Comparison of ENCODE assay signal across 15 cellular contexts in genomic region chr3:66885326-66886000, GRCh38.
A peak's percentile ranks its signal among the peaks of the same experiment; 100 is the strongest.
DNase-seq lines count a peak whose midpoint lies in the region; ATAC-seq and TF ChIP-seq lines count a peak whose summit lies in the region.
"Had no signal": no experiment of that assay in that cellular context is flagged by ENCODE, and none has a peak within 500 bp of the region (broad histone marks: within the 10 kb centered on the region; RNA-seq: fewer than 3 reads in every experiment).

No MANE protein-coding gene starts in this region.

- ATAC-seq in HG02588 (IDR thresholded peaks at IDR 0.05; ENCODE audit: unreplicated experiment) = no peak
- no peak for ATAC-seq in GM19463 (IDR thresholded peaks at IDR 0.05; ENCODE audit: unreplicated experiment)
- no peak for ATAC-seq in HG02973 (IDR thresholded peaks at IDR 0.05; ENCODE audit: unreplicated experiment)
- ATAC-seq: lower lobe of right lung; stimulated activated memory B cell treated with anti-CD40 and anti-IgM and Interleukin-4, amounts not matched to agents 10 μg/mL and 1 μg/mL and 100 μg/mL, for 72 hours had no signal

- H3K4me1 ChIP-seq in HUES6 (ENCODE audit: control insufficient read depth, insufficient read depth, low read length) = peaks cover 16% of the 10 kb centered on the region
- no peaks in the 10 kb centered on the region for H3K4me1 ChIP-seq in testis
- H3K4me1 ChIP-seq: BLaER1, lower lobe of right lung had no signal

- in situ Hi-C loops in brain microvascular endothelial cell (cut with HindIII; ENCODE audit: low pct_ligation_motif_present, low sequenced_read_pairs) = no loop called here

- intact Hi-C loops in testis (cut with DNase I; ENCODE audit: low total_unique reads) = no loop called here

- no peaks in the 10 kb centered on the region for H3K9me3 ChIP-seq in HUES6 (ENCODE audit: control insufficient read depth, insufficient read depth, low read depth, low read length)
- H3K9me3 ChIP-seq in testis = no peaks in the 10 kb centered on the region
- H3K9me3 ChIP-seq: BLaER1, lower lobe of right lung, ovary had no signal

- no peak for TF ChIP-seq POLR2A in testis (IDR thresholded peaks at IDR 0.05)

- H3K36me3 ChIP-seq in HUES6 (ENCODE audit: control insufficient read depth, insufficient read depth, low read length) (no peaks in the 10 kb centered on the region), brain microvascular endothelial cell (replicated peaks) (no peaks in the 10 kb centered on the region), testis (ENCODE audit: low read depth, missing control alignments) (no peaks in the 10 kb centered on the region)
- H3K36me3 ChIP-seq: BLaER1, lower lobe of right lung, ovary had no signal

- DNase-seq in AG09309 (ENCODE audit: low read depth) = peak; percentile 20
- peak; percentile 90 for DNase-seq in brain microvascular endothelial cell
- DNase-seq in iris pigment epithelial cell (ENCODE audit: low read depth) = peak; percentile 51
- DNase-seq in testis = no peak
- DNase-seq: GDM1, lower lobe of right lung, NCI-H1436, NCI-H69, ovary had no signal

- H3K27ac ChIP-seq in HUES6 (ENCODE audit: low read depth, low read length) = no peak overlapping the region
- H3K27ac ChIP-seq in brain microvascular endothelial cell = peak overlapping the region; percentile 63
- no peak overlapping the region for H3K27ac ChIP-seq in testis
- H3K27ac ChIP-seq: BLaER1, lower lobe of right lung, ovary had no signal

- no peaks in the 10 kb centered on the region for H3K27me3 ChIP-seq in HUES6 (ENCODE audit: control insufficient read depth, insufficient read depth, low read length)
- H3K27me3 ChIP-seq in brain microvascular endothelial cell (replicated peaks) = no peaks in the 10 kb centered on the region
- H3K27me3 ChIP-seq in testis = no peaks in the 10 kb centered on the region
- H3K27me3 ChIP-seq: BLaER1, ovary had no signal

- H3K4me3 ChIP-seq in AG09309 (ENCODE audit: control insufficient read depth, low read depth, low read length) (no peak overlapping the region), HUES6 (ENCODE audit: low read depth, low read length) (no peak overlapping the region), brain microvascular endothelial cell (ENCODE audit: low read depth, low read length) (no peak overlapping the region), testis (no peak overlapping the region)
- H3K4me3 ChIP-seq: BLaER1, lower lobe of right lung, ovary had no signal

- peak overlapping the region; percentile 10 for H3K9ac ChIP-seq in HUES6 (ENCODE audit: low read length)
- H3K9ac ChIP-seq: BLaER1 had no signal

- TF ChIP-seq CTCF in AG09309 (IDR thresholded peaks at IDR 0.05; ENCODE audit: control insufficient read depth, insufficient read depth, low read depth, low read length, missing control alignments) = no peak
- no peak for TF ChIP-seq CTCF in brain microvascular endothelial cell (IDR thresholded peaks at IDR 0.05; ENCODE audit: low read depth, low read length, missing control alignments)
- TF ChIP-seq CTCF in testis (IDR thresholded peaks at IDR 0.05) = no peak

- 65 to 81% methylated on average over 6 of the region's 6 CpGs for WGBS in testis, 2 donors
